26 cellular contexts compared by ENCODE assay signal in the genomic region with DNA sequence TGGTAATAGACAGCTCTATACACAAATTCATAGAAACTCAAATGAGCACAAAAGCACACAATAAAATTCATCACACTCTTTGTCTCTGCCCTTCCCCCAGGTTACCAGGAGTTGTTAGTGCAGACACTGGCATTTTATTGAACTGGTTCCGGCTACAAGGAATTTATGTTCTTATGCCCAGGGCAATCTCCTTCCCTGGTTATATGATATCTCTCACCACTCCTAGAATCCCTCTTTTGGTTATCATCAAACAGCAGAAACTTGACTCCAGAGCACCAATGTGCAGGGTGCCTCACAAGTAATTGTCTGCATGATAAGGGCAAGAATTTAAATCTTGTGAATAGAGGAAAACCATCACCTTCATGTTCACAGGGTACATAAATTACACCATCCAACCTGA. TPM values are rescaled to one million over a fixed set of nuclear protein-coding genes. Genes with fewer than 3 reads are reported as not detected.
"Had no signal": no experiment of that assay in that cellular context is flagged by ENCODE, and none has a peak within 500 bp of the region (broad histone marks: within the 10 kb centered on the region; RNA-seq: fewer than 3 reads in every experiment).

No MANE protein-coding gene starts in this region.

- H3K27ac ChIP-seq: adrenal gland, breast epithelium, colonic mucosa, PC-9, WERI-Rb-1 had no signal

- DNase-seq: activated CD4-positive, alpha-beta memory T cell treated with anti-CD3 and anti-CD28 coated beads, Interleukin-2, amount 10 ng/mL, durations not matched to agents 7 days and 5 days; activated CD4-positive, alpha-beta T cell treated with anti-CD3 and anti-CD28 coated beads for 36 hours; activated CD4-positive, alpha-beta T cell treated with anti-CD3 and anti-CD28 coated beads, Interleukin-2, amount 50 U/mL, for 1 hour; activated CD8-positive, alpha-beta memory T cell treated with anti-CD3 and anti-CD28 coated beads, Interleukin-2, amount 50 U/mL, for 4 hours; activated gamma-delta T cell treated with Interleukin-2 at 50 U/mL for 16 hours; activated naive CD4-positive, alpha-beta T cell treated with anti-CD3 and anti-CD28 coated beads, Interleukin-2, amount 50 U/mL, for 16 hours; activated naive CD8-positive, alpha-beta T cell treated with anti-CD3 and anti-CD28 coated beads, Interleukin-2, amount 10 ng/mL, durations not matched to agents 7 days and 5 days; activated T-cell treated with anti-CD3 and anti-CD28 coated beads, Interleukin-2, amount 50 U/mL, for 72 hours; adrenal gland; aorta; caudate nucleus; colonic mucosa; Karpas-422; NCI-H1048; NCI-H1417; NCI-H1930; NCI-H345; NCI-H510A; NCI-H526 treated with DMSO at 0.1 percent for 48 hours; NK-92 treated with Interleukin-12 subunit alpha and Interleukin-12 subunit beta, amount 100 ng/mL, for 24 hours; SIG-M5; T-helper 17 cell; T1000; WERI-Rb-1 had no signal

- H3K36me3 ChIP-seq: adrenal gland, breast epithelium, colonic mucosa, WERI-Rb-1 had no signal

- H3K4me3 ChIP-seq: adrenal gland, breast epithelium, colonic mucosa, PC-9 had no signal

- H3K4me1 ChIP-seq: breast epithelium, colonic mucosa had no signal

- ATAC-seq: activated CD4-positive, alpha-beta T cell treated with anti-CD3 and anti-CD28 coated beads for 36 hours; activated T-cell treated with anti-CD3 and anti-CD28 coated beads, Interleukin-2, amount 50 U/mL, for 72 hours; T-helper 17 cell had no signal

- H3K9me3 ChIP-seq: adrenal gland, breast epithelium, colonic mucosa had no signal

RNA-seq across cellular contexts. Expression of a gene that starts 34.5 kb away (rescaled TPM):
- total RNA-seq: activated CD4-positive, alpha-beta memory T cell treated with anti-CD3 and anti-CD28 coated beads, Interleukin-2, amount 10 ng/mL, durations not matched to agents 7 days and 5 days; T-helper 17 cell had no signal
